ENCODE assay signal across 1 cellular context in the genomic region with DNA sequence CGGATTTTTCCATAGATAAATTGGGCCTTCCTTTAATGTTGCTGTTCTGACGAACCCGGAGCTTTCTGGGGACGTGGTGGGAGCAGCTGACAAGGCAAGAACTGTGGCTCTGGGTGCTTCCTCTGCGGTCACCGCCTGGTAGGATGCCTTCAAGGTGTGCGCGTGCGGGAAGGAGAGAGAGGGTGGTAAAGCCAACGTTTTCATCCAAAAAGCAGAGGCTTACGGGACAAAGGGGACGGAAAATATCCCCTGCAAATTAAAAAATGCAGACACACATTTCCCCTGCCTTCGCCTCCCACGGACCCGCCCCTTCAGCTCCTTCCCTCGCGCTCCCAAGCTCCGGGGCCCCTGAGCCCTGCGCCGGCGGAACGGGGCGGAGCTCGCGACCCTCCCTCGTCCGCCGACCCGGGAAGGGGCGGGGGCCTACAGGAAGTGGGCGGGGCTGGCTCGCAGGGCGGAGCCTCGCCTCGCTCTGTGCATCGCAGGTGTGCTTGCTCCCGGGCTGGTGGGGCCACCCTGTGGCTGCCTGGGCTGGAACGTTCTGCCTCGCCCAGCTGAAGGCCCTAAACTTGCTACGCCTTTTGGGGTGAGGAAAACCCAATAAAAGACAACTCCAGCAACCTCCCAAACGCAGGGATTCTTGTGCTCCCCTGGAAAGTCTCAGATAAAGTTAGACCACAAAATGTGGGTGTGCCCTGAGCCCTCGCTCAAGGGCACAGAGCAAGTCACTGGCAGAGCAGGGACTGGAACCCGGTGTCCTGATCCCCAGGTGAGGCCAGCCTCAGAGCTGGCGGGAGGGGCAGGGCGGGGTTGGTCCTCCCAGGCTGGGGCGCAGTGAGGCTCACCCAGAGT.
TF ChIP-seq lines count a peak whose summit lies in the region.

No MANE protein-coding gene starts in this region.

TF ChIP-seq in WTC11, 78 proteins besides CTCF, POLR2A, EP300 and RAD21 (continued from another document and continues in another):
- TF ChIP-seq NR3C1 (CRISPR knock-in tag; conservative IDR thresholded peaks at IDR 0.05; ENCODE audit: low read depth) (no peak), ZBTB21 (CRISPR knock-in tag; IDR thresholded peaks at IDR 0.05; ENCODE audit: borderline replicate concordance) (peak; percentile 82; the same call in 1 of the 2 replicates), CREM (CRISPR knock-in tag; IDR thresholded peaks at IDR 0.05) (no peak), SMAD3 (CRISPR knock-in tag; IDR thresholded peaks at IDR 0.05; ENCODE audit: borderline replicate concordance) (peak; percentile 77; the same call in 1 of the 2 replicates), ZNF232 (CRISPR knock-in tag; IDR thresholded peaks at IDR 0.05) (peak; percentile 60; the same call in 1 of the 2 replicates), OVOL2 (CRISPR knock-in tag; IDR thresholded peaks at IDR 0.05; ENCODE audit: borderline replicate concordance) (no peak), NR1H2 (CRISPR knock-in tag; IDR thresholded peaks at IDR 0.05) (no peak), ELF4 (CRISPR knock-in tag; IDR thresholded peaks at IDR 0.05; ENCODE audit: low read depth) (no peak), GTF2I (CRISPR knock-in tag; conservative IDR thresholded peaks at IDR 0.05) (no peak), FOXP1 (CRISPR knock-in tag; IDR thresholded peaks at IDR 0.05; ENCODE audit: borderline replicate concordance) (no peak; the same call in 1 of the 2 replicates), RORB (CRISPR knock-in tag; IDR thresholded peaks at IDR 0.05) (no peak), ZNF423 (CRISPR knock-in tag; IDR thresholded peaks at IDR 0.05) (no peak), ZNF416 (CRISPR knock-in tag; IDR thresholded peaks at IDR 0.05) (no peak), TP53 (CRISPR knock-in tag; IDR thresholded peaks at IDR 0.05) (no peak), CREB1 (CRISPR knock-in tag; IDR thresholded peaks at IDR 0.05) (0 out of 2 replicates have a peak, but pooled peaks have one; percentile 22), ZNF396 (CRISPR knock-in tag; IDR thresholded peaks at IDR 0.05; ENCODE audit: borderline replicate concordance) (no peak), EMX1 (CRISPR knock-in tag; IDR thresholded peaks at IDR 0.05) (no peak), ESRRA (CRISPR knock-in tag; IDR thresholded peaks at IDR 0.05; ENCODE audit: borderline replicate concordance) (no peak), ZNF671 (CRISPR knock-in tag; IDR thresholded peaks at IDR 0.05) (no peak), NR2C2 (CRISPR knock-in tag; IDR thresholded peaks at IDR 0.05) (no peak), TEAD1 (CRISPR knock-in tag; IDR thresholded peaks at IDR 0.05) (no peak), ETV6 (CRISPR knock-in tag; IDR thresholded peaks at IDR 0.05) (no peak; the same call in 1 of the 2 replicates), NFATC4 (CRISPR knock-in tag; IDR thresholded peaks at IDR 0.05) (no peak), SP1 (CRISPR knock-in tag; conservative IDR thresholded peaks at IDR 0.05) (peak; percentile 92), FOXK1 (CRISPR knock-in tag; IDR thresholded peaks at IDR 0.05) (no peak), TCF7 (CRISPR knock-in tag; IDR thresholded peaks at IDR 0.05; ENCODE audit: low read depth) (no peak), SMAD4 (CRISPR knock-in tag; IDR thresholded peaks at IDR 0.05) (no peak), IRF2 (CRISPR knock-in tag; IDR thresholded peaks at IDR 0.05; ENCODE audit: borderline replicate concordance, low read depth) (no peak)
- TF ChIP-seq, protein P1, sequence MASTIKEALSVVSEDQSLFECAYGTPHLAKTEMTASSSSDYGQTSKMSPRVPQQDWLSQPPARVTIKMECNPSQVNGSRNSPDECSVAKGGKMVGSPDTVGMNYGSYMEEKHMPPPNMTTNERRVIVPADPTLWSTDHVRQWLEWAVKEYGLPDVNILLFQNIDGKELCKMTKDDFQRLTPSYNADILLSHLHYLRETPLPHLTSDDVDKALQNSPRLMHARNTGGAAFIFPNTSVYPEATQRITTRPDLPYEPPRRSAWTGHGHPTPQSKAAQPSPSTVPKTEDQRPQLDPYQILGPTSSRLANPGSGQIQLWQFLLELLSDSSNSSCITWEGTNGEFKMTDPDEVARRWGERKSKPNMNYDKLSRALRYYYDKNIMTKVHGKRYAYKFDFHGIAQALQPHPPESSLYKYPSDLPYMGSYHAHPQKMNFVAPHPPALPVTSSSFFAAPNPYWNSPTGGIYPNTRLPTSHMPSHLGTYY (CRISPR knock-in tag; IDR thresholded peaks at IDR 0.05), result no peak
- TF ChIP-seq, protein P2, sequence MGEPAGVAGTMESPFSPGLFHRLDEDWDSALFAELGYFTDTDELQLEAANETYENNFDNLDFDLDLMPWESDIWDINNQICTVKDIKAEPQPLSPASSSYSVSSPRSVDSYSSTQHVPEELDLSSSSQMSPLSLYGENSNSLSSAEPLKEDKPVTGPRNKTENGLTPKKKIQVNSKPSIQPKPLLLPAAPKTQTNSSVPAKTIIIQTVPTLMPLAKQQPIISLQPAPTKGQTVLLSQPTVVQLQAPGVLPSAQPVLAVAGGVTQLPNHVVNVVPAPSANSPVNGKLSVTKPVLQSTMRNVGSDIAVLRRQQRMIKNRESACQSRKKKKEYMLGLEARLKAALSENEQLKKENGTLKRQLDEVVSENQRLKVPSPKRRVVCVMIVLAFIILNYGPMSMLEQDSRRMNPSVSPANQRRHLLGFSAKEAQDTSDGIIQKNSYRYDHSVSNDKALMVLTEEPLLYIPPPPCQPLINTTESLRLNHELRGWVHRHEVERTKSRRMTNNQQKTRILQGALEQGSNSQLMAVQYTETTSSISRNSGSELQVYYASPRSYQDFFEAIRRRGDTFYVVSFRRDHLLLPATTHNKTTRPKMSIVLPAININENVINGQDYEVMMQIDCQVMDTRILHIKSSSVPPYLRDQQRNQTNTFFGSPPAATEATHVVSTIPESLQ (CRISPR knock-in tag; IDR thresholded peaks at IDR 0.05), result no peak
- TF ChIP-seq, protein P3, sequence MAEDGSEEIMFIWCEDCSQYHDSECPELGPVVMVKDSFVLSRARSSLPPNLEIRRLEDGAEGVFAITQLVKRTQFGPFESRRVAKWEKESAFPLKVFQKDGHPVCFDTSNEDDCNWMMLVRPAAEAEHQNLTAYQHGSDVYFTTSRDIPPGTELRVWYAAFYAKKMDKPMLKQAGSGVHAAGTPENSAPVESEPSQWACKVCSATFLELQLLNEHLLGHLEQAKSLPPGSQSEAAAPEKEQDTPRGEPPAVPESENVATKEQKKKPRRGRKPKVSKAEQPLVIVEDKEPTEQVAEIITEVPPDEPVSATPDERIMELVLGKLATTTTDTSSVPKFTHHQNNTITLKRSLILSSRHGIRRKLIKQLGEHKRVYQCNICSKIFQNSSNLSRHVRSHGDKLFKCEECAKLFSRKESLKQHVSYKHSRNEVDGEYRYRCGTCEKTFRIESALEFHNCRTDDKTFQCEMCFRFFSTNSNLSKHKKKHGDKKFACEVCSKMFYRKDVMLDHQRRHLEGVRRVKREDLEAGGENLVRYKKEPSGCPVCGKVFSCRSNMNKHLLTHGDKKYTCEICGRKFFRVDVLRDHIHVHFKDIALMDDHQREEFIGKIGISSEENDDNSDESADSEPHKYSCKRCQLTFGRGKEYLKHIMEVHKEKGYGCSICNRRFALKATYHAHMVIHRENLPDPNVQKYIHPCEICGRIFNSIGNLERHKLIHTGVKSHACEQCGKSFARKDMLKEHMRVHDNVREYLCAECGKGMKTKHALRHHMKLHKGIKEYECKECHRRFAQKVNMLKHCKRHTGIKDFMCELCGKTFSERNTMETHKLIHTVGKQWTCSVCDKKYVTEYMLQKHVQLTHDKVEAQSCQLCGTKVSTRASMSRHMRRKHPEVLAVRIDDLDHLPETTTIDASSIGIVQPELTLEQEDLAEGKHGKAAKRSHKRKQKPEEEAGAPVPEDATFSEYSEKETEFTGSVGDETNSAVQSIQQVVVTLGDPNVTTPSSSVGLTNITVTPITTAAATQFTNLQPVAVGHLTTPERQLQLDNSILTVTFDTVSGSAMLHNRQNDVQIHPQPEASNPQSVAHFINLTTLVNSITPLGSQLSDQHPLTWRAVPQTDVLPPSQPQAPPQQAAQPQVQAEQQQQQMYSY (CRISPR knock-in tag; IDR thresholded peaks at IDR 0.05), result no peak
- TF ChIP-seq, protein P4, sequence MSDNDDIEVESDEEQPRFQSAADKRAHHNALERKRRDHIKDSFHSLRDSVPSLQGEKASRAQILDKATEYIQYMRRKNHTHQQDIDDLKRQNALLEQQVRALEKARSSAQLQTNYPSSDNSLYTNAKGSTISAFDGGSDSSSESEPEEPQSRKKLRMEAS (CRISPR knock-in tag; IDR thresholded peaks at IDR 0.05), result peak; percentile 84
- TF ChIP-seq, protein P5, sequence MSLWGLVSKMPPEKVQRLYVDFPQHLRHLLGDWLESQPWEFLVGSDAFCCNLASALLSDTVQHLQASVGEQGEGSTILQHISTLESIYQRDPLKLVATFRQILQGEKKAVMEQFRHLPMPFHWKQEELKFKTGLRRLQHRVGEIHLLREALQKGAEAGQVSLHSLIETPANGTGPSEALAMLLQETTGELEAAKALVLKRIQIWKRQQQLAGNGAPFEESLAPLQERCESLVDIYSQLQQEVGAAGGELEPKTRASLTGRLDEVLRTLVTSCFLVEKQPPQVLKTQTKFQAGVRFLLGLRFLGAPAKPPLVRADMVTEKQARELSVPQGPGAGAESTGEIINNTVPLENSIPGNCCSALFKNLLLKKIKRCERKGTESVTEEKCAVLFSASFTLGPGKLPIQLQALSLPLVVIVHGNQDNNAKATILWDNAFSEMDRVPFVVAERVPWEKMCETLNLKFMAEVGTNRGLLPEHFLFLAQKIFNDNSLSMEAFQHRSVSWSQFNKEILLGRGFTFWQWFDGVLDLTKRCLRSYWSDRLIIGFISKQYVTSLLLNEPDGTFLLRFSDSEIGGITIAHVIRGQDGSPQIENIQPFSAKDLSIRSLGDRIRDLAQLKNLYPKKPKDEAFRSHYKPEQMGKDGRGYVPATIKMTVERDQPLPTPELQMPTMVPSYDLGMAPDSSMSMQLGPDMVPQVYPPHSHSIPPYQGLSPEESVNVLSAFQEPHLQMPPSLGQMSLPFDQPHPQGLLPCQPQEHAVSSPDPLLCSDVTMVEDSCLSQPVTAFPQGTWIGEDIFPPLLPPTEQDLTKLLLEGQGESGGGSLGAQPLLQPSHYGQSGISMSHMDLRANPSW (CRISPR knock-in tag; conservative IDR thresholded peaks at IDR 0.05; ENCODE audit: low read depth), result no peak
- TF ChIP-seq, protein P6, sequence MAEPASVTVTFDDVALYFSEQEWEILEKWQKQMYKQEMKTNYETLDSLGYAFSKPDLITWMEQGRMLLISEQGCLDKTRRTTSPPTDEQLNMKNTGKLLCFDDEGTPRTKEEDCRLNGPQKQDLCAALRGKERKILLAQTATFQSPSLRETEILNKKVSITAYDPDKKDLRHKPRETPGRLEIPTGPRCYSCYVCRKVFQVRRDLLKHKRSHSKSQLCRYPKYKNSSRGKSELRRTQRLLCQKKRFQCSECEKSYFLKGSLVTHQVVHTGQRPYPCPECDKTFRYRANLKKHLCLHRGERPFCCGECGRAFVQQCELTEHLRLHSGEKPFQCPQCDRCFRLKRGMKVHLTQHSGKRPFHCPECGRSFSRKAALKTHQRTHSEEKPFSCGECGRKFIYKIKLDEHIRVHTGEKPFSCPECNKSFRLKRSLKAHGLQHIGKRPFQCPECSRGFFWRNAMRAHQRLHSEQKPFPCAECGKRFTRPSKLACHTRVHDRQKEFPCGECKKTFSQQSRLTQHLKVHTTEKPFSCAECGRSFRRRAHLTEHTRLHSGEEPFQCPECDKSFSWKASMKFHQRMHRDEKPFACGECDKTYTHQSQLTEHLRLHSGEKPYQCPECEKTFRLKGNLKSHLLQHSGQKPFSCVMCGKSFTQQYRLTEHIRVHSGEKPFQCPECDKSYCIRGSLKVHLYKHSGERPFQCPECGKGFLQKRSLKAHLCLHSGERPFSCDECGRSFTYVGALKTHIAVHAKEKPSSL (CRISPR knock-in tag; conservative IDR thresholded peaks at IDR 0.05), result no peak
- TF ChIP-seq, protein P7, sequence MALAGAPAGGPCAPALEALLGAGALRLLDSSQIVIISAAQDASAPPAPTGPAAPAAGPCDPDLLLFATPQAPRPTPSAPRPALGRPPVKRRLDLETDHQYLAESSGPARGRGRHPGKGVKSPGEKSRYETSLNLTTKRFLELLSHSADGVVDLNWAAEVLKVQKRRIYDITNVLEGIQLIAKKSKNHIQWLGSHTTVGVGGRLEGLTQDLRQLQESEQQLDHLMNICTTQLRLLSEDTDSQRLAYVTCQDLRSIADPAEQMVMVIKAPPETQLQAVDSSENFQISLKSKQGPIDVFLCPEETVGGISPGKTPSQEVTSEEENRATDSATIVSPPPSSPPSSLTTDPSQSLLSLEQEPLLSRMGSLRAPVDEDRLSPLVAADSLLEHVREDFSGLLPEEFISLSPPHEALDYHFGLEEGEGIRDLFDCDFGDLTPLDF (CRISPR knock-in tag; IDR thresholded peaks at IDR 0.05), result no peak
- TF ChIP-seq, protein P8, sequence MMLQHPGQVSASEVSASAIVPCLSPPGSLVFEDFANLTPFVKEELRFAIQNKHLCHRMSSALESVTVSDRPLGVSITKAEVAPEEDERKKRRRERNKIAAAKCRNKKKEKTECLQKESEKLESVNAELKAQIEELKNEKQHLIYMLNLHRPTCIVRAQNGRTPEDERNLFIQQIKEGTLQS (CRISPR knock-in tag; conservative IDR thresholded peaks at IDR 0.05), result no peak
- TF ChIP-seq, protein P9, sequence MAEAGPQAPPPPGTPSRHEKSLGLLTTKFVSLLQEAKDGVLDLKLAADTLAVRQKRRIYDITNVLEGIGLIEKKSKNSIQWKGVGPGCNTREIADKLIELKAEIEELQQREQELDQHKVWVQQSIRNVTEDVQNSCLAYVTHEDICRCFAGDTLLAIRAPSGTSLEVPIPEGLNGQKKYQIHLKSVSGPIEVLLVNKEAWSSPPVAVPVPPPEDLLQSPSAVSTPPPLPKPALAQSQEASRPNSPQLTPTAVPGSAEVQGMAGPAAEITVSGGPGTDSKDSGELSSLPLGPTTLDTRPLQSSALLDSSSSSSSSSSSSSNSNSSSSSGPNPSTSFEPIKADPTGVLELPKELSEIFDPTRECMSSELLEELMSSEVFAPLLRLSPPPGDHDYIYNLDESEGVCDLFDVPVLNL (CRISPR knock-in tag; IDR thresholded peaks at IDR 0.05; ENCODE audit: borderline replicate concordance, low read depth), result no peak
- TF ChIP-seq, protein P10, sequence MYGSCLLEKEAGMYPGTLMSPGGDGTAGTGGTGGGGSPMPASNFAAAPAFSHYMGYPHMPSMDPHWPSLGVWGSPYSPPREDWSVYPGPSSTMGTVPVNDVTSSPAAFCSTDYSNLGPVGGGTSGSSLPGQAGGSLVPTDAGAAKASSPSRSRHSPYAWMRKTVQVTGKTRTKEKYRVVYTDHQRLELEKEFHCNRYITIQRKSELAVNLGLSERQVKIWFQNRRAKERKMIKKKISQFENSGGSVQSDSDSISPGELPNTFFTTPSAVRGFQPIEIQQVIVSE (CRISPR knock-in tag; IDR thresholded peaks at IDR 0.05; ENCODE audit: borderline replicate concordance), result no peak
- TF ChIP-seq, protein P11, sequence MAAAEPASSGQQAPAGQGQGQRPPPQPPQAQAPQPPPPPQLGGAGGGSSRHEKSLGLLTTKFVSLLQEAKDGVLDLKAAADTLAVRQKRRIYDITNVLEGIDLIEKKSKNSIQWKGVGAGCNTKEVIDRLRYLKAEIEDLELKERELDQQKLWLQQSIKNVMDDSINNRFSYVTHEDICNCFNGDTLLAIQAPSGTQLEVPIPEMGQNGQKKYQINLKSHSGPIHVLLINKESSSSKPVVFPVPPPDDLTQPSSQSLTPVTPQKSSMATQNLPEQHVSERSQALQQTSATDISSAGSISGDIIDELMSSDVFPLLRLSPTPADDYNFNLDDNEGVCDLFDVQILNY (CRISPR knock-in tag; IDR thresholded peaks at IDR 0.05), result peak; percentile 72; the same call in 1 of the 2 replicates
